In the genomic region with DNA sequence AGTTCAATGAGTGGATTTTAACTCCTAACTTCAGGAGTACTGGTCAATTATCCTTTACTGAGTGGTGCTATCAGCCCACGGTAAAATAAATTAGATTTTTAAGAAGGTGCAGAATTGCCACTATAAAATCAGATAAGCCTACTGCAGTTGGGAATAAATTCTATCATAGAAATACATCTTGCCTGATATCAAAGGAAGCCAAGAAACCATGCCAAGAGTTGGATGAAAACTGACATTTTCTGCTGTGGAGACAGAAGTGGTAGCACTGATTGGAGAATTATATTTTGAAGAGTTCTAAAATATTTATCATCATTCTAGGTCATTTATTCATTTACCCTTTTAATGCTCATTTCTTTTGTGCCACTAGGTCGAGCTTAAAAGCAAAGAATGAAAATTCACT, we compare ENCODE assay signal across 21 cellular contexts.
DNase-seq lines count a peak whose midpoint lies in the region; ATAC-seq lines count a peak whose summit lies in the region.
"Had no signal": no experiment of that assay in that cellular context is flagged by ENCODE, and none has a peak within 500 bp of the region (broad histone marks: within the 10 kb centered on the region; RNA-seq: fewer than 3 reads in every experiment).

No MANE protein-coding gene starts in this region.

- no peak for ATAC-seq in HG02973 (IDR thresholded peaks at IDR 0.05; ENCODE audit: unreplicated experiment)
- ATAC-seq: A549, GM12878 had no signal

- DNase-seq in G401 (ENCODE audit: low spot score) (peak; percentile 69), cerebellum (ENCODE audit: low spot score) (peak; percentile 32), NCI-H1436 (lab: John Stamatoyannopoulos, UW) (no peak), COLO829 (ENCODE audit: low spot score) (no peak)
- DNase-seq: 8988T; ACHN; AML-193; BE2C; Calu3; CD4-positive, alpha-beta T cell; CD8-positive, alpha-beta memory T cell; DND-41; GDM1; GM23248; H7; HCEC 1CT had no signal

- in situ Hi-C loops in G401 (cut with HindIII; ENCODE audit: low sequenced_read_pairs) = no loop called here

- peak overlapping the region; percentile 74 for H3K27ac ChIP-seq in angular gyrus (ENCODE audit: low read depth, low read length)
- H3K27ac ChIP-seq: A549; BLaER1 treated with 17β-estradiol and CSF1 and Interleukin-3, amounts not matched to agents 10 nM and 100 nM; GM23248 had no signal

Comparison
In these comparisons a context has a peak if more than half of its experiments do, and no peak if none do; other contexts are left out.
1. DNase-seq: peak in G401 (single experiment) and cerebellum (single experiment); none in NCI-H1436 (single experiment) and COLO829 (single experiment).